Comparison of ENCODE assay signal across 8 cellular contexts in genomic region chr3:11717768-11718581, GRCh38.
DNase-seq lines count a peak whose midpoint lies in the region; ATAC-seq and TF ChIP-seq lines count a peak whose summit lies in the region.

No MANE protein-coding gene starts in this region.

- H3K9me3 ChIP-seq in SJCRH30 (replicated peaks) (no peaks in the 10 kb centered on the region), esophagus (ENCODE audit: control insufficient read depth in 2 of 2, insufficient read depth in 1 of 2, low read depth in 1 of 2, low read length in 1 of 2) (no peaks in the 10 kb centered on the region), ovary (no peaks in the 10 kb centered on the region)

- DNase-seq in DMS 273 (lab: John Stamatoyannopoulos, UW; ENCODE audit: unreplicated experiment) (peak; percentile 36), DMS 273 treated with DMSO at 0.1 percent for 48 hours (lab: John Stamatoyannopoulos, UW) (no peak), SJCRH30 (peak; percentile 34 to 62), ovary (peak in 3 of 5 donors; percentile 34), NCI-H1417 treated with DMSO at 0.1 percent for 48 hours (lab: John Stamatoyannopoulos, UW) (no peak), NCI-H345 (lab: John Stamatoyannopoulos, UW) (no peak)

- intact Hi-C loops in ovary (cut with DNase I): no loop called here

- no peak for TF ChIP-seq EP300 in ovary (IDR thresholded peaks at IDR 0.05)

- H3K27ac ChIP-seq in SJCRH30 (peak overlapping the region; percentile 7; the same call in 1 of the 2 replicates), esophagus (ENCODE audit: low read depth in 2 of 2, low read length in 1 of 2) (peak overlapping the region; percentile 75 to 99), ovary (peak overlapping the region in 1 of 2 donors; percentile 91)

- peak; percentile 5 for ATAC-seq in HG02678 (IDR thresholded peaks at IDR 0.05; ENCODE audit: unreplicated experiment)

- H3K36me3 ChIP-seq in SJCRH30 (no peaks in the 10 kb centered on the region), esophagus (ENCODE audit: control insufficient read depth in 2 of 2, insufficient read depth in 2 of 2, low read length in 1 of 2) (no peaks in the 10 kb centered on the region), ovary (no peaks in the 10 kb centered on the region)

- H3K4me1 ChIP-seq in SJCRH30: peaks cover 5% of the 10 kb centered on the region
- H3K4me1 ChIP-seq in esophagus (ENCODE audit: control insufficient read depth in 2 of 2, insufficient read depth in 2 of 2, low read length in 1 of 2): peaks cover 0 to 4% of the 10 kb centered on the region in 2 donors
- no peaks in the 10 kb centered on the region for H3K4me1 ChIP-seq in ovary (ENCODE audit: insufficient read depth)

- no peak for TF ChIP-seq CTCF in ovary (IDR thresholded peaks at IDR 0.05)

- H3K27me3 ChIP-seq in SJCRH30 (no peaks in the 10 kb centered on the region), esophagus (ENCODE audit: control insufficient read depth in 1 of 2, insufficient read depth in 2 of 2, low read length in 2 of 2) (no peaks in the 10 kb centered on the region), ovary (no peaks in the 10 kb centered on the region)

- H3K4me3 ChIP-seq in SJCRH30 (peak overlapping the region; percentile 86), esophagus (ENCODE audit: low read depth in 1 of 2, low read length in 2 of 2) (peak overlapping the region; percentile 83 to 91), ovary (peak overlapping the region; percentile 84)

- no peak for TF ChIP-seq POLR2A in ovary (IDR thresholded peaks at IDR 0.05)

- WGBS in esophagus, 2 donors: 9% methylated on average over 9 of the region's 9 CpGs
- 0 to 2% (median 1%) methylated on average over 9 of the region's 9 CpGs for WGBS in ovary, 3 donors

Comparison
In these comparisons a context has a peak if more than half of its experiments do, and no peak if none do; other contexts are left out.
1. DNase-seq: peak in DMS 273 (single experiment), SJCRH30 (2 of 2) and ovary (3 of 5); none in DMS 273 treated with DMSO at 0.1 percent for 48 hours (single experiment), NCI-H1417 treated with DMSO at 0.1 percent for 48 hours (single experiment) and NCI-H345 (single experiment).
2. Peak in every context shown above with its lines, with median percentiles within 50 percentile points of each other: H3K4me3 ChIP-seq.